ENCODE assay signal across 16 cellular contexts in genomic region chr18:44946529-44947113, GRCh38.
DNase-seq lines count a peak whose midpoint lies in the region; ATAC-seq and TF ChIP-seq lines count a peak whose summit lies in the region.
"Had no signal": no experiment of that assay in that cellular context is flagged by ENCODE, and none has a peak within 500 bp of the region (broad histone marks: within the 10 kb centered on the region; RNA-seq: fewer than 3 reads in every experiment).

No MANE protein-coding gene starts in this region.

- intact Hi-C loops in right lobe of liver (cut with DNase I) (no loop called here), upper lobe of right lung (cut with DNase I) (no loop called here)

- DNase-seq in DMS79 (lab: John Stamatoyannopoulos, UW), result peak; percentile 98
- DNase-seq in NCI-H187 (lab: John Stamatoyannopoulos, UW), result peak; percentile 6 to 68
- peak; percentile 99 for DNase-seq in NCI-H69 (lab: John Stamatoyannopoulos, UW)
- no peak for DNase-seq in right lobe of liver
- DNase-seq in upper lobe of right lung, result no peak
- no peak for DNase-seq in DMS 273 (lab: John Stamatoyannopoulos, UW; ENCODE audit: unreplicated experiment)
- DNase-seq: amniotic stem cell; Karpas-422; mesendoderm; NCI-H446 treated with DMSO at 0.1 percent for 48 hours; stimulated activated CD4-positive, alpha-beta T cell treated with anti-CD3 and anti-CD28 coated beads, Interleukin-1b, Interleukin-23, amount 100 ng/mL, for 48 hours had no signal

- TF ChIP-seq CTCF in right lobe of liver (IDR thresholded peaks at IDR 0.05) (no peak), upper lobe of right lung (IDR thresholded peaks at IDR 0.05) (no peak)

- WGBS in right lobe of liver (ENCODE audit: insufficient coverage, low coverage, low lambda C conversion rate, missing lambda C conversion rate), result 45% methylated on average over 4 of the region's 4 CpGs

- peaks cover 0 to 29% (median 7%) of the 10 kb centered on the region in 4 donors for H3K4me1 ChIP-seq in right lobe of liver
- H3K4me1 ChIP-seq in upper lobe of right lung, result peaks cover 11% of the 10 kb centered on the region

- H3K27ac ChIP-seq in right lobe of liver (no peak overlapping the region), upper lobe of right lung (no peak overlapping the region)
- H3K27ac ChIP-seq: epithelial cell of prostate, HL-60 had no signal

- H3K27me3 ChIP-seq in right lobe of liver (no peaks in the 10 kb centered on the region), upper lobe of right lung (no peaks in the 10 kb centered on the region)

- no peak overlapping the region for H3K4me3 ChIP-seq in right lobe of liver
- no peak overlapping the region for H3K4me3 ChIP-seq in upper lobe of right lung

- H3K9me3 ChIP-seq in right lobe of liver (no peaks in the 10 kb centered on the region), upper lobe of right lung (no peaks in the 10 kb centered on the region)

- TF ChIP-seq POLR2A in right lobe of liver (IDR thresholded peaks at IDR 0.05), result no peak

- H3K36me3 ChIP-seq in right lobe of liver, result peaks cover 0 to 8% (median 3%) of the 10 kb centered on the region in 4 donors
- peaks cover 8% of the 10 kb centered on the region for H3K36me3 ChIP-seq in upper lobe of right lung

- ATAC-seq in right lobe of liver, result peak; percentile 32 to 75 (median 49)
- ATAC-seq in upper lobe of right lung, result no peak
- no peak for ATAC-seq in HG02973 (IDR thresholded peaks at IDR 0.05; ENCODE audit: unreplicated experiment)
- ATAC-seq in GM18870 (IDR thresholded peaks at IDR 0.05; ENCODE audit: unreplicated experiment), result no peak
- ATAC-seq: sciatic nerve had no signal

Comparison
In these comparisons a context has a peak if more than half of its experiments do, and no peak if none do; other contexts are left out.
1. DNase-seq: peak in DMS79 (single experiment), NCI-H187 (2 of 2) and NCI-H69 (single experiment); none in right lobe of liver (0 of 3), upper lobe of right lung (single experiment) and DMS 273 (single experiment).
2. ATAC-seq: peak in right lobe of liver (4 of 4); none in upper lobe of right lung (single experiment), HG02973 (single experiment) and GM18870 (single experiment).